13 cellular contexts compared by ENCODE assay signal in the genomic region with DNA sequence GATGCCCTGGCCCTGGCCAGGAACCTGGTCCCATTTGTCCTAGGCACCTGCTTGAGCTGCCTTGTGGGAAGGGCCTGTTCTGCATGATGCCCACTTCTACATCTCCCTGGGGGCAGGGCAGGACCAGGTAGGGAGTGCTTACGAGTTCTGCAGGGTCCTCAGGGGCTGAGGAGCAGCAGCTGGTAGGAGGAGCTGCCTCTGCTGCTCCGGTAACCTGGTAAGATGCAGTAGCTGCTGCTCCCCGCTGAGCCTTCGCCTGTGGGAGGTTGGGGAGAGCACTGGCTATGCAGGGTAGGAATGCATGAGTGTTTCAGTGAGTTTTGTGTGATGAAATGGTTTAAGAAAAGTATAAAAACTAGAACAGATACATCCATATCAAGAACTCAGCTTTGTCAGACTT. TPM values are rescaled to one million over a fixed set of nuclear protein-coding genes. Genes with fewer than 3 reads are reported as not detected.
DNase-seq lines count a peak whose midpoint lies in the region; ATAC-seq and TF ChIP-seq lines count a peak whose summit lies in the region.
"Had no signal": no experiment of that assay in that cellular context is flagged by ENCODE, and none has a peak within 500 bp of the region (broad histone marks: within the 10 kb centered on the region; RNA-seq: fewer than 3 reads in every experiment).

No MANE protein-coding gene starts in this region.

- H3K27me3 ChIP-seq in CD4-positive, alpha-beta T cell (ENCODE audit: control insufficient read depth, insufficient read depth, low read length): no peaks in the 10 kb centered on the region
- H3K27me3 ChIP-seq in naive thymus-derived CD4-positive, alpha-beta T cell (ENCODE audit: control insufficient read depth in 2 of 2, insufficient read depth in 2 of 2, low read length in 2 of 2): no peaks in the 10 kb centered on the region
- H3K27me3 ChIP-seq in right lobe of liver (no peaks in the 10 kb centered on the region), PC-9 (ENCODE audit: insufficient read depth, low read depth) (no peaks in the 10 kb centered on the region), MM.1S (replicated peaks; ENCODE audit: insufficient read depth, low read length) (no peaks in the 10 kb centered on the region)
- H3K27me3 ChIP-seq: right atrium auricular region, stomach had no signal

- no peak for TF ChIP-seq POLR2A in right lobe of liver (IDR thresholded peaks at IDR 0.05)

- peaks cover 67% of the 10 kb centered on the region for H3K36me3 Mint-ChIP-seq in CD4-positive, alpha-beta T cell (ENCODE audit: low read depth)
- peaks cover 14% of the 10 kb centered on the region; the same call in 1 of the 2 replicates for H3K36me3 Mint-ChIP-seq in HFFc6 (ENCODE audit: low read depth)
- peaks cover 9 to 43% (median 24%) of the 10 kb centered on the region in 5 donors for H3K36me3 Mint-ChIP-seq in naive thymus-derived CD4-positive, alpha-beta T cell

- H3K27ac Mint-ChIP-seq in CD4-positive, alpha-beta T cell: peak overlapping the region; percentile 81
- 0 out of 2 replicates have a peak overlapping the region, but pooled peaks have one; percentile 7 for H3K27ac Mint-ChIP-seq in HFFc6
- peak overlapping the region; percentile 63 to 97 (median 82) for H3K27ac Mint-ChIP-seq in naive thymus-derived CD4-positive, alpha-beta T cell

- H3F3A ChIP-seq in PC-9 (ENCODE audit: insufficient read depth, low read depth): peaks cover 39% of the 10 kb centered on the region; the same call in 1 of the 2 replicates
- H3F3A ChIP-seq in MM.1S (ENCODE audit: insufficient read depth, low read length): peaks cover 4% of the 10 kb centered on the region; the same call in 1 of the 2 replicates

- peaks cover 48 to 78% of the 10 kb centered on the region in 2 donors for H3K4me1 ChIP-seq in naive thymus-derived CD4-positive, alpha-beta T cell (ENCODE audit: control insufficient read depth in 2 of 2, insufficient read depth in 2 of 2, low read length in 2 of 2)
- H3K4me1 ChIP-seq in right lobe of liver: peaks cover 0 to 13% (median 6%) of the 10 kb centered on the region in 4 donors
- peaks cover 52% of the 10 kb centered on the region for H3K4me1 ChIP-seq in PC-9 (replicated peaks; ENCODE audit: insufficient read depth)
- peaks cover 23% of the 10 kb centered on the region for H3K4me1 ChIP-seq in MM.1S (ENCODE audit: low read length)

- H2AFZ ChIP-seq in PC-9 (no peak overlapping the region), MM.1S (ENCODE audit: low read length) (no peak overlapping the region)

- no peak overlapping the region for H3K4me3 ChIP-seq in naive thymus-derived CD4-positive, alpha-beta T cell (ENCODE audit: low read length)
- no peak overlapping the region for H3K4me3 ChIP-seq in right lobe of liver
- no peak overlapping the region for H3K4me3 ChIP-seq in PC-9
- H3K4me3 ChIP-seq in MM.1S (ENCODE audit: low read length): no peak overlapping the region
- H3K4me3 ChIP-seq: right atrium auricular region, stomach had no signal

- BruUV-seq in PC-9 (replicated peaks; lab: Mats Ljungman, UMichigan): no TSS peak

- H4K20me1 ChIP-seq in PC-9 (ENCODE audit: insufficient read depth) (no peaks in the 10 kb centered on the region), MM.1S (ENCODE audit: insufficient read depth, low read length) (no peaks in the 10 kb centered on the region)

- no peaks in the 10 kb centered on the region for H3K9me3 ChIP-seq in CD4-positive, alpha-beta T cell (ENCODE audit: control insufficient read depth, low read length)
- no peaks in the 10 kb centered on the region for H3K9me3 ChIP-seq in naive thymus-derived CD4-positive, alpha-beta T cell (ENCODE audit: control insufficient read depth in 2 of 3, low read length in 3 of 3)
- H3K9me3 ChIP-seq in right lobe of liver: no peaks in the 10 kb centered on the region
- no peaks in the 10 kb centered on the region for H3K9me3 ChIP-seq in PC-9 (ENCODE audit: insufficient read depth, low read depth)
- H3K9me3 ChIP-seq in MM.1S (replicated peaks; ENCODE audit: insufficient read depth, low read length): no peaks in the 10 kb centered on the region
- H3K9me3 ChIP-seq: right atrium auricular region, stomach had no signal

- CTCF ChIA-PET in CD4-positive, alpha-beta T cell (lab: Charles Lee): interaction anchor here (0.6 kb wide), 1 partner anchor 96 kb away, joined by 3 read pairs; no protein-coding TSS in a partner anchor
- CTCF ChIA-PET in naive thymus-derived CD4-positive, alpha-beta T cell (lab: Charles Lee): no interaction called here
- CTCF ChIA-PET in PC-9 (lab: Charles Lee): interaction anchor here (0.6 kb wide), 1 partner anchor 16 kb away, joined by 3 read pairs; no protein-coding TSS in a partner anchor

- peaks cover 0 to 12% (median 4%) of the 10 kb centered on the region in 3 experiments for H3K36me3 ChIP-seq in naive thymus-derived CD4-positive, alpha-beta T cell (ENCODE audit: control insufficient read depth in 2 of 3, insufficient read depth in 3 of 3, low read length in 3 of 3)
- H3K36me3 ChIP-seq in right lobe of liver (peaks cover 0 to 3% (median 0%) of the 10 kb centered on the region in 4 donors), PC-9 (ENCODE audit: low read depth) (peaks cover 17% of the 10 kb centered on the region; the same call in 1 of the 2 replicates), MM.1S (replicated peaks; ENCODE audit: insufficient read depth, low read length) (no peaks in the 10 kb centered on the region)

- WGBS in right lobe of liver (ENCODE audit: insufficient coverage, low coverage, low lambda C conversion rate, missing lambda C conversion rate): 90% methylated on average over 2 of the region's 4 CpGs

- H3K4me1 Mint-ChIP-seq in CD4-positive, alpha-beta T cell (ENCODE audit: low read depth): peaks cover 77% of the 10 kb centered on the region
- peaks cover 35% of the 10 kb centered on the region for H3K4me1 Mint-ChIP-seq in HFFc6 (ENCODE audit: low read depth)
- peaks cover 55 to 87% (median 77%) of the 10 kb centered on the region in 7 donors for H3K4me1 Mint-ChIP-seq in naive thymus-derived CD4-positive, alpha-beta T cell

- H3K4me2 ChIP-seq in PC-9 (no peak overlapping the region), MM.1S (ENCODE audit: low read depth, low read length) (no peak overlapping the region)

- peaks cover 23% of the 10 kb centered on the region for H3K79me2 ChIP-seq in PC-9 (ENCODE audit: low read depth)
- H3K79me2 ChIP-seq in MM.1S (ENCODE audit: low read length): peaks cover 38% of the 10 kb centered on the region

- no peaks in the 10 kb centered on the region for H3K9me2 ChIP-seq in PC-9 (ENCODE audit: insufficient read depth)
- H3K9me2 ChIP-seq in MM.1S (replicated peaks; ENCODE audit: insufficient read depth, low read length): no peaks in the 10 kb centered on the region

- DNase-seq in CD4-positive, alpha-beta T cell: no peak
- DNase-seq in HFFc6: no peak
- DNase-seq in caudate nucleus (lab: John Stamatoyannopoulos, UW): peak in 14 of 61 donors; percentile 12 to 53 (median 27)
- DNase-seq in naive thymus-derived CD4-positive, alpha-beta T cell: no peak
- DNase-seq in right lobe of liver: no peak
- DNase-seq in PC-9: no peak
- DNase-seq in MM.1S: no peak
- DNase-seq: NCI-H146, stomach had no signal

- H3K9ac ChIP-seq in MM.1S (ENCODE audit: low read length): no peak overlapping the region

- no peak for ATAC-seq in CD4-positive, alpha-beta T cell (ENCODE audit: poor library complexity)
- no peak for ATAC-seq in naive thymus-derived CD4-positive, alpha-beta T cell
- ATAC-seq in GM21529 (IDR thresholded peaks at IDR 0.05; ENCODE audit: unreplicated experiment) (no peak), right lobe of liver (no peak)

- no peak for TF ChIP-seq CTCF in CD4-positive, alpha-beta T cell (IDR thresholded peaks at IDR 0.05)
- no peak for TF ChIP-seq CTCF in HFFc6 (IDR thresholded peaks at IDR 0.05)
- TF ChIP-seq CTCF in right lobe of liver (IDR thresholded peaks at IDR 0.05): no peak
- TF ChIP-seq CTCF in PC-9 (conservative IDR thresholded peaks at IDR 0.05): no peak
- TF ChIP-seq CTCF in MM.1S (IDR thresholded peaks at IDR 0.05; ENCODE audit: low read length): no peak

- POLR2A ChIA-PET in CD4-positive, alpha-beta T cell (lab: Charles Lee): interaction anchor here (0.8 to 1.5 kb wide), 3 partner anchors 13 to 185 kb away, joined by 3 to 6 read pairs (median 6); partner anchors contain the start of genes DOLPP1, ENDOG, KYAT1 and LRRC8A
- POLR2A ChIA-PET in naive thymus-derived CD4-positive, alpha-beta T cell (lab: Charles Lee): interaction anchor here (0.6 to 2.0 kb wide), 2 partner anchors 15 to 967 kb away, joined by 3 to 8 read pairs; partner anchors contain the start of genes KYAT1 and LRRC8A
- POLR2A ChIA-PET in PC-9 (lab: Charles Lee; ENCODE audit: unreplicated experiment): interaction anchor here (0.6 kb wide), 1 partner anchor 391 kb away, joined by 3 read pairs; the partner anchor contains the start of gene GLE1

- intact Hi-C loops in CD4-positive, alpha-beta T cell (cut with DNase I, micrococcal nuclease): no loop called here
- intact Hi-C loops in naive thymus-derived CD4-positive, alpha-beta T cell (cut with micrococcal nuclease): no loop called here
- intact Hi-C loops in right lobe of liver (cut with DNase I): no loop called here
- intact Hi-C loops in PC-9 (cut with micrococcal nuclease; ENCODE audit: unreplicated experiment): no loop called here

- H3K9me3 Mint-ChIP-seq in CD4-positive, alpha-beta T cell: no peaks in the 10 kb centered on the region
- H3K9me3 Mint-ChIP-seq in HFFc6: no peaks in the 10 kb centered on the region
- no peaks in the 10 kb centered on the region for H3K9me3 Mint-ChIP-seq in naive thymus-derived CD4-positive, alpha-beta T cell
- H3K9me3 Mint-ChIP-seq: activated naive CD4-positive, alpha-beta T cell treated with anti-CD3 and anti-CD28 coated beads for 36 hours had no signal

- H3K27ac ChIP-seq in CD4-positive, alpha-beta T cell (ENCODE audit: low read depth, low read length): no peak overlapping the region
- H3K27ac ChIP-seq in caudate nucleus (ENCODE audit: low read depth, low read length) (peak overlapping the region; percentile 84), right lobe of liver (no peak overlapping the region), PC-9 (no peak overlapping the region), MM.1S (ENCODE audit: low read length) (no peak overlapping the region)
- peak overlapping the region; percentile 50 for H3K27ac ChIP-seq in naive thymus-derived CD4-positive, alpha-beta T cell (ENCODE audit: low read depth, low read length)
- H3K27ac ChIP-seq: right atrium auricular region had no signal

- H3K4me3 Mint-ChIP-seq in CD4-positive, alpha-beta T cell: no peak overlapping the region
- H3K4me3 Mint-ChIP-seq in HFFc6: no peak overlapping the region
- H3K4me3 Mint-ChIP-seq in naive thymus-derived CD4-positive, alpha-beta T cell: peak overlapping the region in 8 of 10 donors; percentile 25 to 72 (median 50)
- H3K4me3 Mint-ChIP-seq: activated naive CD4-positive, alpha-beta T cell treated with anti-CD3 and anti-CD28 coated beads for 36 hours; CD14-positive monocyte had no signal

- no peaks in the 10 kb centered on the region for H3K27me3 Mint-ChIP-seq in CD4-positive, alpha-beta T cell
- H3K27me3 Mint-ChIP-seq in HFFc6 (ENCODE audit: insufficient read depth): no peaks in the 10 kb centered on the region; the same call in 1 of the 2 replicates
- H3K27me3 Mint-ChIP-seq in naive thymus-derived CD4-positive, alpha-beta T cell: no peaks in the 10 kb centered on the region

RNA-seq across cellular contexts. Expression of gene LRRC8A, which starts 13.6 kb away (rescaled TPM):
- 10 to 100 TPM; 35.0 to 35.8 TPM for total RNA-seq in CD4-positive, alpha-beta T cell
- total RNA-seq in HFFc6 (2021; fragmentation: NEBNext Ultra II Directional; extraction: Animal tissue kit (Norgen Biotek cat#: 25700)): 10 to 100 TPM; 37.8 to 51.9 (median 39.6) TPM
- 10 to 100 TPM; 31.3 to 48.8 (median 34.5) TPM for total RNA-seq in naive thymus-derived CD4-positive, alpha-beta T cell
- polyA plus RNA-seq in naive thymus-derived CD4-positive, alpha-beta T cell: 10 to 100 TPM; 24.2 to 54.0 TPM
- total RNA-seq in right lobe of liver (10 to 100 TPM in 5 of 6 experiments, 1 to 10 TPM in 1; 8.6 to 46.1 (median 22.1) TPM), PC-9 (2021) (90.3 and 95.7 TPM in 2 replicates)

RNA-seq across cellular contexts. Expression of gene KYAT1, which starts 13.8 kb away (rescaled TPM):
- 1 to 10 TPM; 2.8 to 4.7 TPM for total RNA-seq in CD4-positive, alpha-beta T cell
- 1 to 10 TPM; 6.7 to 9.0 (median 8.3) TPM for total RNA-seq in HFFc6 (2021; fragmentation: NEBNext Ultra II Directional; extraction: Animal tissue kit (Norgen Biotek cat#: 25700))
- 10 to 100 TPM in 4 of 5 experiments, 1 to 10 TPM in 1; 7.2 to 18.2 (median 14.8) TPM for total RNA-seq in naive thymus-derived CD4-positive, alpha-beta T cell
- polyA plus RNA-seq in naive thymus-derived CD4-positive, alpha-beta T cell: 10 to 100 TPM in 1 of 2 donors, 1 to 10 TPM in 1; 9.8 to 14.2 TPM
- total RNA-seq in right lobe of liver: 10 to 100 TPM in 4 of 6 experiments, 1 to 10 TPM in 2; 7.2 to 12.7 (median 10.4) TPM
- total RNA-seq in PC-9 (2021): 26.1 and 27.6 TPM in 2 replicates

RNA-seq across cellular contexts. Expression of gene PHYHD1, which starts 25.2 kb away (rescaled TPM):
- total RNA-seq in CD4-positive, alpha-beta T cell: 1 to 10 TPM; 1.6 to 2.6 TPM
- total RNA-seq in HFFc6 (2021; fragmentation: NEBNext Ultra II Directional; extraction: Animal tissue kit (Norgen Biotek cat#: 25700)): 10 to 100 TPM in 3 of 6 experiments, 1 to 10 TPM in 3; 6.8 to 13.9 (median 10.0) TPM
- total RNA-seq in naive thymus-derived CD4-positive, alpha-beta T cell: 1 to 10 TPM; 1.1 to 3.2 (median 3.1) TPM
- polyA plus RNA-seq in naive thymus-derived CD4-positive, alpha-beta T cell: 1 to 10 TPM; 3.0 to 5.1 TPM
- total RNA-seq in right lobe of liver (10 to 100 TPM; 14.0 to 69.7 (median 38.2) TPM), PC-9 (2021) (4.2 and 6.3 TPM in 2 replicates)
- polyA plus RNA-seq: CD14-positive monocyte had no signal

RNA-seq across cellular contexts. Expression of gene DOLK, which starts 51.8 kb away (rescaled TPM):
- total RNA-seq in CD4-positive, alpha-beta T cell: 1 to 10 TPM; 7.4 to 7.8 TPM
- 10 to 100 TPM; 27.8 to 34.4 (median 31.6) TPM for total RNA-seq in HFFc6 (2021; fragmentation: NEBNext Ultra II Directional; extraction: Animal tissue kit (Norgen Biotek cat#: 25700))
- 10 to 100 TPM in 2 of 5 experiments, 1 to 10 TPM in 3; 6.0 to 12.8 (median 9.5) TPM for total RNA-seq in naive thymus-derived CD4-positive, alpha-beta T cell
- polyA plus RNA-seq in naive thymus-derived CD4-positive, alpha-beta T cell: 10 to 100 TPM in 1 of 2 donors, 1 to 10 TPM in 1; 7.6 to 10.5 TPM
- total RNA-seq in right lobe of liver: 10 to 100 TPM in 2 of 6 experiments, 1 to 10 TPM in 4; 6.6 to 17.3 (median 8.4) TPM
- total RNA-seq in PC-9 (2021): 18.0 and 19.0 TPM in 2 replicates

RNA-seq across cellular contexts. Expression of gene NUP188, which starts 51.9 kb away (rescaled TPM):
- 10 to 100 TPM; 43.0 to 43.9 TPM for total RNA-seq in CD4-positive, alpha-beta T cell
- 10 to 100 TPM; 42.1 to 58.2 (median 54.2) TPM for total RNA-seq in HFFc6 (2021; fragmentation: NEBNext Ultra II Directional; extraction: Animal tissue kit (Norgen Biotek cat#: 25700))
- 10 to 100 TPM; 55.7 to 98.7 (median 63.7) TPM for total RNA-seq in naive thymus-derived CD4-positive, alpha-beta T cell
- polyA plus RNA-seq in naive thymus-derived CD4-positive, alpha-beta T cell: 10 to 100 TPM; 24.8 to 39.5 TPM
- total RNA-seq in right lobe of liver (10 to 100 TPM; 10.5 to 18.7 (median 15.6) TPM), PC-9 (2021) (59.7 and 90.0 TPM in 2 replicates)

Comparison
In these comparisons a context has a peak if more than half of its experiments do, and no peak if none do; other contexts are left out.
1. H3K27ac ChIP-seq: peak in caudate nucleus (single experiment) and naive thymus-derived CD4-positive, alpha-beta T cell (single experiment); none in CD4-positive, alpha-beta T cell (single experiment), right lobe of liver (0 of 3), PC-9 (single experiment) and MM.1S (single experiment).
2. H3K27ac Mint-ChIP-seq: peak in every context shown above with its lines; median percentile 82 in naive thymus-derived CD4-positive, alpha-beta T cell; 81 in CD4-positive, alpha-beta T cell; 7 in HFFc6.
3. H3K4me3 Mint-ChIP-seq: peak in naive thymus-derived CD4-positive, alpha-beta T cell (8 of 10); none in CD4-positive, alpha-beta T cell (single experiment) and HFFc6 (single experiment).